Comparison of ENCODE assay signal across 18 cellular contexts in the genomic region with DNA sequence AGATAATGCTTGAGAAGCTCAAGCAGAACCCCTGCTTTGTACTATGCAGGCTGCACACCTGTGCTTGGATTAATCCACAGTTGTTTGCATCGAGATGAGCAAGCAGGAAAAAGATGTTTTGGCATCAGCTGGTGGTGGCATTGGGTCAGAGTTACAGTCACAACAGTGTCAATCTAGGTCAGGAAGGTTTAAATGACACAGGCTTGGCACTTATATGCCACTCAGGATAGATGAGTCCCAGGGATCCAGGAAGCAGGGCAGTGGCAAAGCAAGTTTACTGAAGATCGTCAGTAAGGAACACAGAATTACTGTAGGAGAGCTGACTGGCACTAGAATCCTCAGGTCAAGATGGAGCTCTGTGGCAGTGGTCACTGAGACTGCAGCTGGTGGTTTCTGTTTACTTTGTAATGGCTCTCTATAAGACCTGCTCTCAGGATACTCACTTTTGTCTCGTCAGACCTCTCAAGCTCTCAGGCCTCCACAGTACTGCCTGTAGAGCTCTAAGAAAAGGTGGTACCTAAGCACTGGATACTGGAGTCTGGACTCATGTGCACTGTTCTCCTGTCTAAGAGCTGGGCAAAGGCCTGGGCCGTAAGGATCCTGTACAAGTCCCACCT.
DNase-seq lines count a peak whose midpoint lies in the region; ATAC-seq and TF ChIP-seq lines count a peak whose summit lies in the region.
"Had no signal": no experiment of that assay in that cellular context is flagged by ENCODE, and none has a peak within 500 bp of the region (broad histone marks: within the 10 kb centered on the region; RNA-seq: fewer than 3 reads in every experiment).

No MANE protein-coding gene starts in this region.

- no peaks in the 10 kb centered on the region for H3K9me2 ChIP-seq in GM23338 (ENCODE audit: insufficient read depth)

- CTCF ChIA-PET in naive thymus-derived CD4-positive, alpha-beta T cell (lab: Charles Lee) = no interaction called here

- H3K36me3 ChIP-seq in GM23338 (ENCODE audit: insufficient read depth) = no peaks in the 10 kb centered on the region
- no peaks in the 10 kb centered on the region for H3K36me3 ChIP-seq in naive thymus-derived CD4-positive, alpha-beta T cell (ENCODE audit: control insufficient read depth in 2 of 3, insufficient read depth in 3 of 3, low read length in 3 of 3)
- no peaks in the 10 kb centered on the region for H3K36me3 ChIP-seq in Peyer's patch

- no peaks in the 10 kb centered on the region for H4K20me1 ChIP-seq in GM23338 (replicated peaks; ENCODE audit: insufficient read depth)

- H3K27ac ChIP-seq in GM23338 (ENCODE audit: low read depth) (no peak overlapping the region), Peyer's patch (no peak overlapping the region)
- H3K27ac ChIP-seq in naive thymus-derived CD4-positive, alpha-beta T cell (ENCODE audit: low read depth, low read length) = no peak overlapping the region
- H3K27ac ChIP-seq: HL-60, SK-N-MC had no signal

- intact Hi-C loops in left colon (cut with DNase I, micrococcal nuclease) = no loop called here
- intact Hi-C loops in naive thymus-derived CD4-positive, alpha-beta T cell (cut with micrococcal nuclease) = no loop called here

- TF ChIP-seq CTCF in GM23338 (conservative IDR thresholded peaks at IDR 0.05; ENCODE audit: low read depth in 2 of 2) = no peak
- TF ChIP-seq CTCF in Peyer's patch (IDR thresholded peaks at IDR 0.05) = no peak

- H3K4me3 ChIP-seq in GM23338 = no peak overlapping the region
- H3K4me3 ChIP-seq in naive thymus-derived CD4-positive, alpha-beta T cell (ENCODE audit: low read length) = no peak overlapping the region
- H3K4me3 ChIP-seq in Peyer's patch = no peak overlapping the region
- H3K4me3 ChIP-seq: SK-N-MC had no signal

- H3K4me1 ChIP-seq in GM23338 (ENCODE audit: insufficient read depth) = peaks cover 10% of the 10 kb centered on the region
- no peaks in the 10 kb centered on the region for H3K4me1 ChIP-seq in naive thymus-derived CD4-positive, alpha-beta T cell (ENCODE audit: control insufficient read depth in 2 of 2, insufficient read depth in 2 of 2, low read length in 2 of 2)
- H3K4me1 ChIP-seq in Peyer's patch = no peaks in the 10 kb centered on the region

- no peaks in the 10 kb centered on the region for H3K27me3 Mint-ChIP-seq in GM23338 (ENCODE audit: insufficient read depth, low read depth, poor library complexity)
- no peaks in the 10 kb centered on the region for H3K27me3 Mint-ChIP-seq in naive thymus-derived CD4-positive, alpha-beta T cell
- H3K27me3 Mint-ChIP-seq: B cell; CD4-positive, CD25-positive, alpha-beta regulatory T cell had no signal

- no peaks in the 10 kb centered on the region for H3K36me3 Mint-ChIP-seq in GM23338 (ENCODE audit: low read depth)
- H3K36me3 Mint-ChIP-seq in naive thymus-derived CD4-positive, alpha-beta T cell = no peaks in the 10 kb centered on the region
- H3K36me3 Mint-ChIP-seq: CD4-positive, CD25-positive, alpha-beta regulatory T cell had no signal

- POLR2A ChIA-PET in naive thymus-derived CD4-positive, alpha-beta T cell (lab: Charles Lee) = no interaction called here

- peaks cover 18% of the 10 kb centered on the region for H3K4me1 Mint-ChIP-seq in GM23338
- no peaks in the 10 kb centered on the region for H3K4me1 Mint-ChIP-seq in naive thymus-derived CD4-positive, alpha-beta T cell
- H3K4me1 Mint-ChIP-seq: B cell; CD4-positive, CD25-positive, alpha-beta regulatory T cell had no signal

- no peaks in the 10 kb centered on the region for H3F3A ChIP-seq in GM23338 (replicated peaks; ENCODE audit: low read depth)

- no peak overlapping the region for H2AFZ ChIP-seq in GM23338

- ATAC-seq in GM23338 (peak; percentile 39; the same call in 2 of the 3 replicates), left colon (peak; percentile 50), HG03135 (IDR thresholded peaks at IDR 0.05; ENCODE audit: unreplicated experiment) (no peak)
- ATAC-seq in naive thymus-derived CD4-positive, alpha-beta T cell = no peak

- no peaks in the 10 kb centered on the region for H3K79me2 ChIP-seq in GM23338 (replicated peaks; ENCODE audit: insufficient read depth)

- H3K9me3 ChIP-seq in naive thymus-derived CD4-positive, alpha-beta T cell (ENCODE audit: control insufficient read depth in 2 of 3, low read length in 3 of 3) = no peaks in the 10 kb centered on the region
- H3K9me3 ChIP-seq in Peyer's patch = no peaks in the 10 kb centered on the region

- H3K4me2 ChIP-seq in GM23338 = no peak overlapping the region

- DNase-seq in NCI-H1417 (lab: John Stamatoyannopoulos, UW) = peak in 2 of 3 experiments; percentile 15 to 28
- no peak for DNase-seq in NCI-H1417 treated with DMSO at 0.1 percent for 48 hours (lab: John Stamatoyannopoulos, UW)
- DNase-seq in GM23338 (ENCODE audit: low spot score) = no peak
- DNase-seq in NCI-H510A (lab: John Stamatoyannopoulos, UW) = peak; percentile 10
- DNase-seq in left colon = no peak
- DNase-seq in naive thymus-derived CD4-positive, alpha-beta T cell = no peak
- DNase-seq in Peyer's patch = no peak
- DNase-seq: 8988T; CD4-positive, CD25-positive, alpha-beta regulatory T cell; COR-L47; DMS153; NCI-H1092; NCI-H1930; Right ventricle myocardium superior had no signal

- no peak for TF ChIP-seq POLR2A in Peyer's patch (IDR thresholded peaks at IDR 0.05)

- H3K27me3 ChIP-seq in GM23338 (ENCODE audit: insufficient read depth) (no peaks in the 10 kb centered on the region), Peyer's patch (no peaks in the 10 kb centered on the region)
- H3K27me3 ChIP-seq in naive thymus-derived CD4-positive, alpha-beta T cell (ENCODE audit: control insufficient read depth in 2 of 2, insufficient read depth in 2 of 2, low read length in 2 of 2) = no peaks in the 10 kb centered on the region

- no peaks in the 10 kb centered on the region for H3K9me3 Mint-ChIP-seq in GM23338
- peaks cover 0 to 6% (median 0%) of the 10 kb centered on the region in 11 donors for H3K9me3 Mint-ChIP-seq in naive thymus-derived CD4-positive, alpha-beta T cell

- H3K4me3 Mint-ChIP-seq in GM23338 = no peak overlapping the region
- H3K4me3 Mint-ChIP-seq in naive thymus-derived CD4-positive, alpha-beta T cell = no peak overlapping the region
- H3K4me3 Mint-ChIP-seq: B cell; CD4-positive, CD25-positive, alpha-beta regulatory T cell had no signal

- no peak overlapping the region for H3K27ac Mint-ChIP-seq in GM23338
- H3K27ac Mint-ChIP-seq in naive thymus-derived CD4-positive, alpha-beta T cell = no peak overlapping the region
- H3K27ac Mint-ChIP-seq: B cell; CD4-positive, CD25-positive, alpha-beta regulatory T cell had no signal

TF ChIP-seq in GM23338, 12 proteins besides CTCF, POLR2A, EP300 and RAD21 (continues in another document):
- TF ChIP-seq REST (IDR thresholded peaks at IDR 0.05; ENCODE audit: unreplicated experiment) (no peak), CREB1 (CRISPR knock-in tag; IDR thresholded peaks at IDR 0.05; ENCODE audit: low read depth) (no peak)

Comparison
In these comparisons a context has a peak if more than half of its experiments do, and no peak if none do; other contexts are left out.
1. DNase-seq: peak in NCI-H1417 (2 of 3) and NCI-H510A (single experiment); none in NCI-H1417 treated with DMSO at 0.1 percent for 48 hours (single experiment), GM23338 (single experiment), left colon (0 of 2), naive thymus-derived CD4-positive, alpha-beta T cell (0 of 9) and Peyer's patch (0 of 3).
2. ATAC-seq: peak in GM23338 (single experiment) and left colon (single experiment); none in HG03135 (single experiment) and naive thymus-derived CD4-positive, alpha-beta T cell (single experiment).